8 cellular contexts compared by ENCODE assay signal in the genomic region with DNA sequence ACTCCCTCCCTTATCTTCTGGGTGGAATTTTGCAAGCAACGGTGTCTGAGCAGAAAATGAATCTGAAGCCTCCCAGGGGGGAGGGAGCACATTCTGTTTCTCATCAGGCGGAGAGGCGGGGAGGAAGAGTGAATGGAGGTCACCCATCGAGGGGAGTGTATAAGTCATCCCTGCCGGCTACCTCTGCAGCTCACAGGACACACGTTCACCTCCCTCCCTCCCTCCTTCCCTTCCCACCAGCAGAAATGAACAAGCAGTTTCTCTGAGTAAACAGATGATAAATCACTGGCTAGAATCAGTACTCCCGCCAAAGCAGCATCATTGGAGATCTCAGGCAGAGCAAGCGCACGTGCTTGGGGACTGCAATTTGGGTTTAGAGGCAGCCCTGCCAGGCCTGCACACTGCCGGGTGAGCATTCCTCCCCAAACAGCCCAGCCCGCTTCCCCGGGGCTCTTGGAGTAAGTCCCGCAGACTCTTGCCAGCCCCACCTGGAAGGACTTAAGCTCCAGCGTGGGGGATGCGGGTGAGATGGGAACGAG. TPM values are rescaled to one million over a fixed set of nuclear protein-coding genes. Genes with fewer than 3 reads are reported as not detected.
DNase-seq lines count a peak whose midpoint lies in the region; ATAC-seq and TF ChIP-seq lines count a peak whose summit lies in the region.

No MANE protein-coding gene starts in this region.

- H3K4me1 Mint-ChIP-seq in HFFc6 (ENCODE audit: low read depth): peaks cover 21% of the 10 kb centered on the region

- no peaks in the 10 kb centered on the region for H3K9me3 Mint-ChIP-seq in HFFc6

- DNase-seq in A673 (ENCODE audit: low spot score) (peak; percentile 55), HFFc6 (no peak), cerebellum (ENCODE audit: low spot score) (peak; percentile 19), mucosa of gallbladder (ENCODE audit: low spot score) (peak; percentile 62), DMS79 (lab: John Stamatoyannopoulos, UW) (no peak), ecto neural progenitor cell (ENCODE audit: low spot score) (no peak)

- no peaks in the 10 kb centered on the region for H3K36me3 Mint-ChIP-seq in HFFc6 (ENCODE audit: low read depth)

- H3K4me1 ChIP-seq in A673 (ENCODE audit: insufficient read depth, low read length, poor library complexity, severe bottlenecking): peaks cover 58% of the 10 kb centered on the region

- intact Hi-C loops in A673 (cut with micrococcal nuclease; ENCODE audit: unreplicated experiment): loop anchor here (10.0 kb wide), 1 partner anchor 308 kb away; no protein-coding TSS in a partner anchor

- CTCF ChIA-PET in A673 (lab: Charles Lee): interaction anchor here (0.6 to 0.9 kb wide), 4 partner anchors 177 to 568 kb away, joined by 3 to 5 read pairs (median 4); partner anchors contain the start of gene HES1

- ATAC-seq in HG03432 (IDR thresholded peaks at IDR 0.05; ENCODE audit: unreplicated experiment) (no peak), HG03025 (IDR thresholded peaks at IDR 0.05; ENCODE audit: low FRiP score, unreplicated experiment) (no peak)

- H3K36me3 ChIP-seq in A673 (ENCODE audit: insufficient read depth, low read length, poor library complexity, severe bottlenecking): no peaks in the 10 kb centered on the region

- H3K27me3 ChIP-seq in A673 (replicated peaks; ENCODE audit: insufficient read depth, low read depth, low read length, poor library complexity): no peaks in the 10 kb centered on the region

- TF ChIP-seq CTCF in A673 (conservative IDR thresholded peaks at IDR 0.05; ENCODE audit: low read depth, low read length) (no peak), HFFc6 (IDR thresholded peaks at IDR 0.05) (no peak)

- BruUV-seq in A673 (replicated peaks; lab: Mats Ljungman, UMichigan): no TSS peak

- H3K9me3 ChIP-seq in A673 (ENCODE audit: low read depth, low read length, poor library complexity, severe bottlenecking): no peaks in the 10 kb centered on the region

- H3K4me3 Mint-ChIP-seq in HFFc6: peak overlapping the region; percentile 10; the same call in 1 of the 2 replicates

- no peak overlapping the region for H3K27ac Mint-ChIP-seq in HFFc6

- peaks cover 34% of the 10 kb centered on the region for H3K27me3 Mint-ChIP-seq in HFFc6 (ENCODE audit: insufficient read depth)

- POLR2A ChIA-PET in A673 (lab: Charles Lee; ENCODE audit: low non-redundant PET): no interaction called here

- H3K4me3 ChIP-seq in A673 (ENCODE audit: low read depth, low read length, poor library complexity, severe bottlenecking): no peak overlapping the region

- peak overlapping the region; percentile 21 for H3K27ac ChIP-seq in A673 (ENCODE audit: low read depth, low read length, poor library complexity, severe bottlenecking)

RNA-seq across cellular contexts. Expression of gene CPN2, which starts 38.3 kb away (rescaled TPM):
- total RNA-seq in A673 (2021): not detected in 2 replicates
- under 1 TPM; 0.24 to 0.56 (median 0.35) TPM for total RNA-seq in HFFc6 (2021; fragmentation: NEBNext Ultra II Directional; extraction: Animal tissue kit (Norgen Biotek cat#: 25700))
- total RNA-seq in cerebellum: not detected
- total RNA-seq in mucosa of gallbladder: 0.12 TPM

RNA-seq across cellular contexts. Expression of gene LRRC15, which starts 56.7 kb away (rescaled TPM):
- total RNA-seq in A673 (2021): not detected in 2 replicates
- 100 to 1,000 TPM; 130 to 211 (median 176) TPM for total RNA-seq in HFFc6 (2021; fragmentation: NEBNext Ultra II Directional; extraction: Animal tissue kit (Norgen Biotek cat#: 25700))
- not detected for total RNA-seq in cerebellum
- total RNA-seq in mucosa of gallbladder: 0.35 TPM

Comparison
In these comparisons a context has a peak if more than half of its experiments do, and no peak if none do; other contexts are left out.
1. DNase-seq: peak in A673 (single experiment), cerebellum (single experiment) and mucosa of gallbladder (single experiment); none in HFFc6 (single experiment), DMS79 (single experiment) and ecto neural progenitor cell (single experiment).
2. RNA of gene LRRC15, which starts 56.7 kb away (total RNA-seq): 130 to 211 TPM in HFFc6; 0.35 TPM in mucosa of gallbladder (single experiment), not detected in A673 and not detected in cerebellum (single experiment); every median in the first group is over 10 times any median in the second.